In genomic region chr3:49120096-49120437, GRCh38 we compare ENCODE assay signal across 1 cellular context.
TF ChIP-seq lines count a peak whose summit lies in the region.

No MANE protein-coding gene starts in this region.

TF ChIP-seq in IMR-90, 13 proteins besides CTCF, POLR2A, EP300 and RAD21 (continued from another document):
- TF ChIP-seq ELK1 (IDR thresholded peaks at IDR 0.05; ENCODE audit: borderline replicate concordance, low read depth, low read length), result no peak
- TF ChIP-seq MXI1 (IDR thresholded peaks at IDR 0.05; ENCODE audit: borderline replicate concordance, low read depth, low read length), result no peak
